18 cellular contexts compared by ENCODE assay signal in the genomic region with DNA sequence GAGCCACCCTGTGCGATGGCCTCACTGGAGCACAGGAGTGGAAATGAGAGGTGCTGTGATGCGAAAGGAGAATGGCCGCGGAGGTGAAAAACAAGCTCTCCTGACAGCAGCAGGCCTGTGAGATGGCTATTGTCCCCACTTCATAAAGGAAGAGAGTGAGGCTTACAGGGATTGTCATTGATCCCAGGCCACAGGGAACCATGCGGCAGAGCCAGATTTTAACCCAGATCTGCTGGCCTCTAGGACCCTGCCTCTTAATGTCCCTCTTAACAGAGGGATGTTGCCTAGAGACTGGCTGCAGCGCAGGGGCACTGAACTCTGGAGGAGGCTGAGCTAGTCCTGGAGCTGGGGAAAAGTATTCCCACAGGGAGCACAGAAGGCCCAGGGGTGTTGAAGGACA. TPM values are rescaled to one million over a fixed set of nuclear protein-coding genes. Genes with fewer than 3 reads are reported as not detected.
DNase-seq lines count a peak whose midpoint lies in the region; ATAC-seq and TF ChIP-seq lines count a peak whose summit lies in the region.
"Had no signal": no experiment of that assay in that cellular context is flagged by ENCODE, and none has a peak within 500 bp of the region (broad histone marks: within the 10 kb centered on the region; RNA-seq: fewer than 3 reads in every experiment).

No MANE protein-coding gene starts in this region.

- DNase-seq in MCF 10A (ENCODE audit: unreplicated experiment) (no peak), breast epithelium (ENCODE audit: low spot score in 2 of 2) (no peak), activated B cell treated with CpG ODN at 0.5 μM for 24 hours (no peak), memory B cell (ENCODE audit: low spot score in 2 of 2) (no peak), 8988T (no peak), activated gamma-delta T cell treated with Interleukin-2 at 50 U/mL for 16 hours (no peak)
- DNase-seq in stimulated activated naive CD8-positive, alpha-beta T cell treated with anti-CD3 and anti-CD28 coated beads, Interleukin-15, amount 100 ng/mL, for 72 hours, result no peak
- DNase-seq: caudate nucleus; effector CD8-positive, alpha-beta T cell; heart right ventricle; mammary epithelial cell; NCI-H2081 treated with DMSO at 0.1 percent for 48 hours; occipital lobe; testis had no signal

- H3K9me3 Mint-ChIP-seq in MCF 10A (ENCODE audit: unreplicated experiment) (no peaks in the 10 kb centered on the region), activated B cell treated with CpG ODN at 0.5 μM for 24 hours (no peaks in the 10 kb centered on the region), memory B cell (peaks cover 2% of the 10 kb centered on the region)
- H3K9me3 Mint-ChIP-seq in stimulated activated naive CD8-positive, alpha-beta T cell treated with anti-CD3 and anti-CD28 coated beads, Interleukin-15, amount 100 ng/mL, for 72 hours, result no peaks in the 10 kb centered on the region

- H3K27me3 Mint-ChIP-seq in MCF 10A (ENCODE audit: insufficient read depth, unreplicated experiment) (no peaks in the 10 kb centered on the region), activated B cell treated with CpG ODN at 0.5 μM for 24 hours (no peaks in the 10 kb centered on the region), memory B cell (no peaks in the 10 kb centered on the region)
- no peaks in the 10 kb centered on the region for H3K27me3 Mint-ChIP-seq in stimulated activated naive CD8-positive, alpha-beta T cell treated with anti-CD3 and anti-CD28 coated beads, Interleukin-15, amount 100 ng/mL, for 72 hours

- H3K4me1 ChIP-seq in breast epithelium, result peaks cover 3 to 4% of the 10 kb centered on the region in 2 donors

- H3K4me3 Mint-ChIP-seq in MCF 10A (ENCODE audit: unreplicated experiment) (no peak overlapping the region), activated B cell treated with CpG ODN at 0.5 μM for 24 hours (no peak overlapping the region), memory B cell (no peak overlapping the region)
- no peak overlapping the region for H3K4me3 Mint-ChIP-seq in stimulated activated naive CD8-positive, alpha-beta T cell treated with anti-CD3 and anti-CD28 coated beads, Interleukin-15, amount 100 ng/mL, for 72 hours

- H3K27me3 ChIP-seq in breast epithelium, result no peaks in the 10 kb centered on the region
- H3K27me3 ChIP-seq: heart right ventricle, testis had no signal

- H3K4me3 ChIP-seq in breast epithelium, result no peak overlapping the region
- H3K4me3 ChIP-seq: heart right ventricle, testis had no signal

- POLR2A ChIA-PET in MCF 10A (lab: Yijun Ruan, JAX), result interaction anchor here (1.2 to 1.3 kb wide), 2 partner anchors 16 to 329 kb away, joined by 3 to 6 read pairs; no protein-coding TSS in a partner anchor
- POLR2A ChIA-PET in activated B cell treated with CpG ODN at 0.5 μM for 24 hours (lab: Charles Lee), result no interaction called here

- ATAC-seq in activated B cell treated with CpG ODN at 0.5 μM for 24 hours (ENCODE audit: low read depth), result no peak
- ATAC-seq in memory B cell (ENCODE audit: low read depth), result no peak
- no peak for ATAC-seq in stimulated activated naive CD8-positive, alpha-beta T cell treated with anti-CD3 and anti-CD28 coated beads, Interleukin-15, amount 100 ng/mL, for 72 hours
- no peak for ATAC-seq in HG03045 (IDR thresholded peaks at IDR 0.05; ENCODE audit: unreplicated experiment)
- ATAC-seq: HCT116, heart right ventricle, Panc1, right cardiac atrium had no signal

- H3K36me3 Mint-ChIP-seq in MCF 10A (ENCODE audit: insufficient read depth, unreplicated experiment) (peaks cover 43% of the 10 kb centered on the region), activated B cell treated with CpG ODN at 0.5 μM for 24 hours (ENCODE audit: low read depth) (peaks cover 43% of the 10 kb centered on the region), memory B cell (peaks cover 9% of the 10 kb centered on the region)

- TF ChIP-seq CTCF in MCF 10A (IDR thresholded peaks at IDR 0.05; ENCODE audit: unreplicated experiment) (no peak), breast epithelium (IDR thresholded peaks at IDR 0.05) (no peak), activated B cell treated with CpG ODN at 0.5 μM for 24 hours (IDR thresholded peaks at IDR 0.05) (no peak)

- TF ChIP-seq POLR2A in breast epithelium (IDR thresholded peaks at IDR 0.05), result no peak

- H3K4me1 Mint-ChIP-seq in MCF 10A (ENCODE audit: insufficient read depth, unreplicated experiment) (peaks cover 38% of the 10 kb centered on the region), activated B cell treated with CpG ODN at 0.5 μM for 24 hours (peaks cover 52% of the 10 kb centered on the region), memory B cell (peaks cover 28% of the 10 kb centered on the region)
- peaks cover 51% of the 10 kb centered on the region for H3K4me1 Mint-ChIP-seq in stimulated activated naive CD8-positive, alpha-beta T cell treated with anti-CD3 and anti-CD28 coated beads, Interleukin-15, amount 100 ng/mL, for 72 hours

- H3K27ac ChIP-seq in breast epithelium, result no peak overlapping the region
- H3K27ac ChIP-seq: heart right ventricle, testis had no signal

- BruUV-seq in MCF 10A (replicated peaks; lab: Mats Ljungman, UMichigan), result no TSS peak

- no peaks in the 10 kb centered on the region for H3K9me3 ChIP-seq in breast epithelium
- H3K9me3 ChIP-seq: heart right ventricle, testis had no signal

- intact Hi-C loops in MCF 10A (cut with micrococcal nuclease) (no loop called here), breast epithelium (cut with DNase I; ENCODE audit: low total_unique reads) (loop anchor here (2.0 kb wide), 1 partner anchor 54 kb away; no protein-coding TSS in a partner anchor), activated B cell treated with CpG ODN at 0.5 μM for 24 hours (cut with micrococcal nuclease) (no loop called here)

- H3K36me3 ChIP-seq in breast epithelium, result peaks cover 5% of the 10 kb centered on the region

- H3K27ac Mint-ChIP-seq in MCF 10A (ENCODE audit: low read depth, unreplicated experiment), result peak overlapping the region; percentile 29
- H3K27ac Mint-ChIP-seq in activated B cell treated with CpG ODN at 0.5 μM for 24 hours, result peak overlapping the region; percentile 87
- peak overlapping the region; percentile 71 for H3K27ac Mint-ChIP-seq in memory B cell
- H3K27ac Mint-ChIP-seq in stimulated activated naive CD8-positive, alpha-beta T cell treated with anti-CD3 and anti-CD28 coated beads, Interleukin-15, amount 100 ng/mL, for 72 hours, result peak overlapping the region; percentile 70 to 77

- CTCF ChIA-PET in MCF 10A (lab: Yijun Ruan, JAX) (interaction anchor here (0.5 to 1.6 kb wide), 5 partner anchors 15 to 1231 kb away, joined by 3 to 6 read pairs (median 4); no protein-coding TSS in a partner anchor), activated B cell treated with CpG ODN at 0.5 μM for 24 hours (lab: Charles Lee) (interaction anchor here (1.3 kb wide), 1 partner anchor 18 kb away, joined by 4 read pairs; no protein-coding TSS in a partner anchor)

RNA-seq across cellular contexts. Expression of gene SYTL1, which starts 3.1 kb away (rescaled TPM):
- total RNA-seq in MCF 10A (2022), result 64.8 and 81.8 TPM in 2 replicates
- total RNA-seq in breast epithelium, result 10 to 100 TPM in 2 of 3 donors, under 1 TPM in 1; 0.96 to 33.1 (median 22.3) TPM
- total RNA-seq in activated B cell treated with CpG ODN at 0.5 μM for 24 hours, result 76.0 and 81.9 TPM in 2 replicates
- total RNA-seq: occipital lobe had no signal

RNA-seq across cellular contexts. Expression of gene TMEM222, which starts 16.8 kb away (rescaled TPM):
- 36.9 and 38.3 TPM in 2 replicates for total RNA-seq in MCF 10A (2022)
- 10 to 100 TPM; 20.0 to 28.0 (median 26.5) TPM for total RNA-seq in breast epithelium
- total RNA-seq in activated B cell treated with CpG ODN at 0.5 μM for 24 hours, result 39.3 and 43.0 TPM in 2 replicates

RNA-seq across cellular contexts. Expression of gene MAP3K6, which starts 28.0 kb away (rescaled TPM):
- total RNA-seq in MCF 10A (2022) (13.2 and 13.5 TPM in 2 replicates), breast epithelium (10 to 100 TPM; 29.4 to 67.5 (median 52.0) TPM), activated B cell treated with CpG ODN at 0.5 μM for 24 hours (4.6 and 7.4 TPM in 2 replicates)

RNA-seq across cellular contexts. Expression of gene FCN3, which starts 35.9 kb away (rescaled TPM):
- total RNA-seq in MCF 10A (2022), result not detected in 2 replicates
- total RNA-seq in breast epithelium, result 10 to 100 TPM in 1 of 3 donors, 1 to 10 TPM in 2; 6.0 to 10.5 (median 7.4) TPM
- not detected in 2 replicates for total RNA-seq in activated B cell treated with CpG ODN at 0.5 μM for 24 hours
- total RNA-seq: mammary epithelial cell, occipital lobe had no signal

RNA-seq across cellular contexts. Expression of gene CD164L2, which starts 44.4 kb away (rescaled TPM):
- total RNA-seq in MCF 10A (2022) (0.23 TPM in 1 of 2 replicates, not detected in the other), breast epithelium (1 to 10 TPM in 1 of 3 donors, under 1 TPM in 1, not detected in 1; 0.66 to 5.3 TPM), activated B cell treated with CpG ODN at 0.5 μM for 24 hours (0.16 TPM in 1 of 2 replicates, not detected in the other)
- total RNA-seq: heart right ventricle, occipital lobe, right cardiac atrium had no signal

Comparison
In these comparisons a context has a peak if more than half of its experiments do, and no peak if none do; other contexts are left out.
1. H3K27ac Mint-ChIP-seq: peak in every context shown above with its lines; median percentile 87 in activated B cell treated with CpG ODN at 0.5 μM for 24 hours; 74 in stimulated activated naive CD8-positive, alpha-beta T cell treated with anti-CD3 and anti-CD28 coated beads, Interleukin-15, amount 100 ng/mL, for 72 hours; 71 in memory B cell; 29 in MCF 10A.